ENCODE assay signal across 8 cellular contexts in genomic region chr7:55020481-55020871, GRCh38. TPM values are rescaled to one million over a fixed set of nuclear protein-coding genes. Genes with fewer than 3 reads are reported as not detected.
DNase-seq lines count a peak whose midpoint lies in the region; ATAC-seq and TF ChIP-seq lines count a peak whose summit lies in the region.

No MANE protein-coding gene starts in this region.

- H3K27ac ChIP-seq in SJSA1 (no peak overlapping the region), gastroesophageal sphincter (peak overlapping the region; percentile 94 to 97 (median 96)), parathyroid adenoma (no peak overlapping the region), WERI-Rb-1 (no peak overlapping the region)

- H3K4me3 ChIP-seq in SJSA1 (peak overlapping the region; percentile 99), gastroesophageal sphincter (peak overlapping the region; percentile 75), parathyroid adenoma (ENCODE audit: low read depth, low read length) (no peak overlapping the region), WERI-Rb-1 (ENCODE audit: low read depth, low read length) (no peak overlapping the region)

- DNase-seq in Caki2 (ENCODE audit: low read depth) (peak; percentile 62), SJSA1 (ENCODE audit: low read depth in 1 of 2, low spot score in 2 of 2) (no peak), WERI-Rb-1 (no peak), Kasumi-1 (lab: John Stamatoyannopoulos, UW) (no peak), HUDEP-2 (lab: John Stamatoyannopoulos, UW; ENCODE audit: unreplicated experiment in 76 of 76) (no peak)

- WGBS in gastroesophageal sphincter (ENCODE audit: low coverage in 1 of 2), 2 donors = 33 to 55% methylated on average over 10 to 11 of the region's 11 CpGs

- peaks cover 24% of the 10 kb centered on the region for H3K4me1 ChIP-seq in SJSA1 (replicated peaks)
- peaks cover 4 to 65% (median 11%) of the 10 kb centered on the region in 3 donors for H3K4me1 ChIP-seq in gastroesophageal sphincter
- H3K4me1 ChIP-seq in parathyroid adenoma = no peaks in the 10 kb centered on the region

- H3K36me3 ChIP-seq in SJSA1 (peaks cover 38% of the 10 kb centered on the region), gastroesophageal sphincter (no peaks in the 10 kb centered on the region), parathyroid adenoma (ENCODE audit: control insufficient read depth, insufficient read depth, low read length) (no peaks in the 10 kb centered on the region), WERI-Rb-1 (no peaks in the 10 kb centered on the region)

- in situ Hi-C loops in Caki2 (cut with HindIII; ENCODE audit: low pct_unique_long_range_greater_than_20kb, low sequenced_read_pairs) = no loop called here

- ATAC-seq in gastroesophageal sphincter (peak; percentile 20), HG03469 (IDR thresholded peaks at IDR 0.05; ENCODE audit: unreplicated experiment) (no peak)

- no peaks in the 10 kb centered on the region for H3K79me2 ChIP-seq in parathyroid adenoma

- TF ChIP-seq POLR2A in gastroesophageal sphincter (IDR thresholded peaks at IDR 0.05) = no peak

- H3K4me2 ChIP-seq in parathyroid adenoma (ENCODE audit: low read length) = peak overlapping the region; percentile 92

- TF ChIP-seq CTCF in gastroesophageal sphincter (IDR thresholded peaks at IDR 0.05) (no peak), parathyroid adenoma (IDR thresholded peaks at IDR 0.05) (no peak), WERI-Rb-1 (IDR thresholded peaks at IDR 0.05; ENCODE audit: low read depth, low read length) (no peak)

- H3K27me3 ChIP-seq in SJSA1 (replicated peaks) (no peaks in the 10 kb centered on the region), gastroesophageal sphincter (peaks cover 8% of the 10 kb centered on the region), parathyroid adenoma (ENCODE audit: control insufficient read depth, insufficient read depth, low read length) (no peaks in the 10 kb centered on the region), WERI-Rb-1 (ENCODE audit: insufficient read depth, low read depth, severe bottlenecking) (peaks cover 45% of the 10 kb centered on the region)

- H2AFZ ChIP-seq in parathyroid adenoma = peak overlapping the region; percentile 82

- TF ChIP-seq EP300 in gastroesophageal sphincter (IDR thresholded peaks at IDR 0.05) = no peak

- no peaks in the 10 kb centered on the region for H3K9me3 ChIP-seq in SJSA1 (replicated peaks)
- H3K9me3 ChIP-seq in gastroesophageal sphincter = no peaks in the 10 kb centered on the region
- H3K9me3 ChIP-seq in parathyroid adenoma (ENCODE audit: control insufficient read depth, low read length) = no peaks in the 10 kb centered on the region
- H3K9me3 ChIP-seq in WERI-Rb-1 (ENCODE audit: severe bottlenecking) = no peaks in the 10 kb centered on the region

- H3K9ac ChIP-seq in parathyroid adenoma = no peak overlapping the region

RNA-seq across cellular contexts. Expression of gene EGFR, which starts 1.7 kb away (rescaled TPM):
- 52.7 and 53.3 TPM in 2 replicates for total RNA-seq in Caki2 (2014; rRNA removed; shearing (Covaris generic); ENCODE audit: low replicate concordance)
- total RNA-seq in SJSA1 (2014; rRNA removed; shearing (Covaris generic)) = 22.4 and 28.9 TPM in 2 replicates
- 100 to 1,000 TPM in 3 of 4 donors, 10 to 100 TPM in 1; 85.7 to 126 (median 111) TPM for total RNA-seq in gastroesophageal sphincter

Comparison
In these comparisons a context has a peak if more than half of its experiments do, and no peak if none do; other contexts are left out.
1. H3K27ac ChIP-seq: peak in gastroesophageal sphincter (4 of 4); none in SJSA1 (single experiment), parathyroid adenoma (single experiment) and WERI-Rb-1 (single experiment).
2. H3K4me3 ChIP-seq: peak in SJSA1 (single experiment) and gastroesophageal sphincter (2 of 2); none in parathyroid adenoma (single experiment) and WERI-Rb-1 (single experiment).